8 cellular contexts compared by ENCODE assay signal in the genomic region with DNA sequence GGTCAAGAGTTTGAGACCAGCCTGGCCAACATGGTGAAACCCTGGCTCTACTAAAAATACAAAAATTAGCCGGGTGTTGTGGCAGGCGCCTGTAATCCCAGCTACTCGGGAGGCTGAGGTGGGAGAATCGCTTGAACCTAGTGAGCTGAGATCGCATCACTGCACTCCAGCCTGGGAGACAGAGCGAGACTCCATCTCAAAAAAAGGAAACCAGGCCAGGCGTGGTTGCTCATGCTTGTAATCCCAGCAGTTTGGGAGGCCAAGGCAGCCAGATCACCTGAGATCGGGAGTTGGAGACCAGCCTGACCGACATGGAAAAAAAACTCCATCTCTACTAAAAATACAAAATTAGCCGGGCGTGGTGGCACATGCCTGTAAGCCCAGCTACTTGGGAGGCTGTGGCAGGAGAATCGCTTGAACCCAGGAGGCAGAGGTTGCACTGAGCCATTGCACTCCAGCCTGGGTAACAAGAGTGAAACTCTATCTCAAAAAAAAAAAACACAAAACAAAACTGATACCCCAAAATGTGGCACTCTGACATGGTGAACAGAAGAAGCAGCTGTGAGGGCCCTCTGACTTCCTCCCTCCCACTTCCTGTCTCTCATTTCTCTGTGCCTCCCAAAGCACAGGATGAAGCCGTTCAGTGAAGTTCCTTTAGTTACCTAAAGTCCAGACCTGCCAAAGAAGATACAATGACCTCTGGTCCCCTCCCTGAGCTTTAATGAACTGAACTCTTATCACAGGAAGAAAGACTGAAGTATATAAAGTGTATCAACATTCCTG.
DNase-seq lines count a peak whose midpoint lies in the region; ATAC-seq and TF ChIP-seq lines count a peak whose summit lies in the region.
"Not testable (repeated sequence)": the region's sequence is repeated elsewhere in the genome, so short reads cannot be mapped to it uniquely, and the experiment has no call there.

No MANE protein-coding gene starts in this region.

- not testable (repeated sequence) for H3K36me3 Mint-ChIP-seq in T-cell; activated T-helper 17 cell treated with anti-CD3 and anti-CD28 coated beads, Interleukin-2, amount 50 U/mL, for 72 hours (ENCODE audit: low read depth)
- H3K36me3 Mint-ChIP-seq in nephron progenitor cell (ENCODE audit: low read depth): peaks cover 12% of the 10 kb centered on the region

- CTCF ChIA-PET in T-cell (lab: Charles Lee): not testable (repeated sequence)

- H3K4me1 Mint-ChIP-seq in T-cell (peaks cover 8 to 12% (median 12%) of the 10 kb centered on the region in 3 donors), nephron progenitor cell (peaks cover 22% of the 10 kb centered on the region)
- H3K4me1 Mint-ChIP-seq in activated T-helper 17 cell treated with anti-CD3 and anti-CD28 coated beads, Interleukin-2, amount 50 U/mL, for 72 hours: not testable (repeated sequence)

- ATAC-seq in GM19043 (IDR thresholded peaks at IDR 0.05; ENCODE audit: low read depth, unreplicated experiment): peak; percentile 75
- ATAC-seq in GM21526 (IDR thresholded peaks at IDR 0.05; ENCODE audit: low FRiP score, unreplicated experiment): peak; percentile 88
- peak; percentile 78 for ATAC-seq in HG02885 (IDR thresholded peaks at IDR 0.05; ENCODE audit: poor library complexity, unreplicated experiment)
- peak; percentile 91 for ATAC-seq in HG03457 (IDR thresholded peaks at IDR 0.05; ENCODE audit: unreplicated experiment)
- peak in 3 of 4 experiments; percentile 33 to 65 (median 34) for ATAC-seq in T-cell (replicated peaks in 1 of 4)
- ATAC-seq in activated T-helper 17 cell treated with anti-CD3 and anti-CD28 coated beads, Interleukin-2, amount 50 U/mL, for 72 hours (replicated peaks): peak; percentile 64

- H3K9me3 Mint-ChIP-seq in T-cell (peaks cover 5 to 18% (median 10%) of the 10 kb centered on the region in 3 donors), nephron progenitor cell (peaks cover 53% of the 10 kb centered on the region)
- H3K9me3 Mint-ChIP-seq in activated T-helper 17 cell treated with anti-CD3 and anti-CD28 coated beads, Interleukin-2, amount 50 U/mL, for 72 hours: peaks cover 11% of the 10 kb centered on the region

- H3K4me3 Mint-ChIP-seq in T-cell: peak overlapping the region in 1 of 3 donors; percentile 1
- not testable (repeated sequence) for H3K4me3 Mint-ChIP-seq in activated T-helper 17 cell treated with anti-CD3 and anti-CD28 coated beads, Interleukin-2, amount 50 U/mL, for 72 hours; nephron progenitor cell

- DNase-seq in GM12865 (ENCODE audit: low read depth): peak; percentile 92
- not testable (repeated sequence) for DNase-seq in T-cell, nephron progenitor cell

- H3K27ac Mint-ChIP-seq in T-cell (peak overlapping the region; percentile 15 to 75), nephron progenitor cell (peak overlapping the region; percentile 57)
- H3K27ac Mint-ChIP-seq in activated T-helper 17 cell treated with anti-CD3 and anti-CD28 coated beads, Interleukin-2, amount 50 U/mL, for 72 hours: peak overlapping the region; percentile 40

- not testable (repeated sequence) for H3K4me3 ChIP-seq in GM12865 (ENCODE audit: low read depth, low read length)

- POLR2A ChIA-PET in T-cell (lab: Charles Lee): not testable (repeated sequence)

- TF ChIP-seq CTCF in GM12865 (IDR thresholded peaks at IDR 0.05; ENCODE audit: insufficient read depth, low read depth, low read length, missing control alignments); nephron progenitor cell (IDR thresholded peaks at IDR 0.05): not testable (repeated sequence)

- not testable (repeated sequence) for H3K27me3 Mint-ChIP-seq in T-cell; activated T-helper 17 cell treated with anti-CD3 and anti-CD28 coated beads, Interleukin-2, amount 50 U/mL, for 72 hours; nephron progenitor cell (ENCODE audit: low read depth, poor library complexity)

Comparison
In these comparisons a context has a peak if more than half of its experiments do, and no peak if none do; other contexts are left out.
1. ATAC-seq: peak in every context shown above with its lines; median percentile 91 in HG03457; 88 in GM21526; 78 in HG02885; 75 in GM19043; 64 in activated T-helper 17 cell treated with anti-CD3 and anti-CD28 coated beads, Interleukin-2, amount 50 U/mL, for 72 hours; 34 in T-cell.